Comparison of ENCODE assay signal across 11 cellular contexts in genomic region chr12:90953956-90954421, GRCh38.
DNase-seq lines count a peak whose midpoint lies in the region; FAIRE-seq and TF ChIP-seq lines count a peak whose summit lies in the region.
"Had no signal": no experiment of that assay in that cellular context is flagged by ENCODE, and none has a peak within 500 bp of the region (broad histone marks: within the 10 kb centered on the region; RNA-seq: fewer than 3 reads in every experiment).

No MANE protein-coding gene starts in this region.

- no peak overlapping the region for H3K27ac ChIP-seq in RWPE1

- POLR2A ChIA-PET in RWPE1 (lab: Yijun Ruan, JAX; ENCODE audit: low non-redundant PET): no interaction called here

- DNase-seq in stimulated activated CD4-positive, alpha-beta T cell treated with anti-CD3 and anti-CD28 coated beads, Interleukin-15, amount 100 ng/mL, for 24 hours: peak; percentile 29
- DNase-seq in stimulated activated CD4-positive, alpha-beta T cell treated with anti-CD3 and anti-CD28 coated beads, Interleukin-4, amount 100 ng/mL, for 4 hours: no peak
- no peak for DNase-seq in RWPE1 (ENCODE audit: low spot score)
- DNase-seq in iPS DF 19.7 (ENCODE audit: low read depth, low spot score): peak; percentile 67
- DNase-seq in NCI-H1092 (lab: John Stamatoyannopoulos, UW): no peak
- no peak for DNase-seq in KBM-7
- no peak for DNase-seq in RCC 7860 (ENCODE audit: low spot score)
- DNase-seq in middle frontal gyrus (ENCODE audit: extremely low spot score, low spot score): no peak
- DNase-seq: COR-L47; effector memory CD8-positive, alpha-beta T cell; midbrain had no signal

- in situ Hi-C loops in KBM-7 (cut with MboI; ENCODE audit: low pct_unique_long_range_greater_than_20kb, low sequenced_read_pairs): no loop called here

- CTCF ChIA-PET in RWPE1 (lab: Yijun Ruan, JAX): no interaction called here

- TF ChIP-seq CTCF in RWPE1 (conservative IDR thresholded peaks at IDR 0.05; ENCODE audit: low read depth): peak; percentile 26

- no peak for FAIRE-seq in RCC 7860 (lab: Jason Lieb, UNC)

Comparison
In these comparisons a context has a peak if more than half of its experiments do, and no peak if none do; other contexts are left out.
1. DNase-seq: peak in stimulated activated CD4-positive, alpha-beta T cell treated with anti-CD3 and anti-CD28 coated beads, Interleukin-15, amount 100 ng/mL, for 24 hours (single experiment) and iPS DF 19.7 (single experiment); none in stimulated activated CD4-positive, alpha-beta T cell treated with anti-CD3 and anti-CD28 coated beads, Interleukin-4, amount 100 ng/mL, for 4 hours (0 of 2), RWPE1 (single experiment), NCI-H1092 (single experiment), KBM-7 (single experiment), RCC 7860 (single experiment) and middle frontal gyrus (single experiment).